In the genomic region with DNA sequence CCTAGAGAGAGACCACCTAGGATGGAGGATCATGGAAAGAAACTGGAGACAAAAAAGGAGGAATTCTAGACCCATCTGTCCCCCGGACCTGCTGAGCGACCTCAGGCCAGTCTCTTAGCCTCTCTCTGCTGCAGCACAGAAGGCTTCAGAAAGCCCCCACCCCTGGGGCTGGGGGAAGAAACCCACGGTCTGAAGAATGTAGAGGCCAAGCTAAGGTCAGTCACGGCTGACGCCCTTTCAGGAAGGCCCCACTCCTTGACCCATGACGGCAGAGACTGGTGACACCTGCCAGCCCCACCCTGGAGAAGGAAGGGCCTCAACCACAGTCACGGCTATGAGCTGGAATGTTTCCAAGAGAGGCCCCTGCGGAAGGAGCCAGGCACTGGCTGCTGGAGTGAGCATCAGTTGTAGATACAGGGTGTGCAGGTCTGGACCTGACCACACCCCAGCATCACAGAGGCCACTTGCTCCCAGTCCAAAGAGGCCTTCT, we compare ENCODE assay signal across 8 cellular contexts.
DNase-seq lines count a peak whose midpoint lies in the region; ATAC-seq and TF ChIP-seq lines count a peak whose summit lies in the region.

No MANE protein-coding gene starts in this region.

- H3K4me1 ChIP-seq in mucosa of descending colon (ENCODE audit: low read depth) (no peaks in the 10 kb centered on the region), sigmoid colon (no peaks in the 10 kb centered on the region)

- peaks cover 0 to 3% (median 0%) of the 10 kb centered on the region in 3 donors for H3K27me3 ChIP-seq in sigmoid colon

- WGBS in sigmoid colon, 2 donors: 20 to 35% methylated on average over 8 of the region's 8 CpGs

- CTCF ChIA-PET in WTC11 (lab: Charles Lee): interaction anchor here (1.1 kb wide), 1 partner anchor 236 kb away, joined by 3 read pairs; no protein-coding TSS in a partner anchor

- H3K36me3 ChIP-seq in mucosa of descending colon (ENCODE audit: low read depth): no peaks in the 10 kb centered on the region
- no peaks in the 10 kb centered on the region for H3K36me3 ChIP-seq in sigmoid colon

- no peak for TF ChIP-seq EP300 in sigmoid colon (IDR thresholded peaks at IDR 0.05)

- 0 out of 2 replicates have a peak, but pooled peaks cover 4% of the 10 kb centered on the region for H3K36me3 Mint-ChIP-seq in WTC11

- H3K27ac Mint-ChIP-seq in WTC11: no peak overlapping the region

- H3K9me3 ChIP-seq in mucosa of descending colon: no peaks in the 10 kb centered on the region
- no peaks in the 10 kb centered on the region for H3K9me3 ChIP-seq in sigmoid colon

- intact Hi-C loops in mucosa of descending colon (cut with DNase I, micrococcal nuclease) (no loop called here), sigmoid colon (cut with DNase I) (no loop called here)

- ATAC-seq in GM21526 (IDR thresholded peaks at IDR 0.05; ENCODE audit: low FRiP score, unreplicated experiment) (peak; percentile 51), HG03520 (IDR thresholded peaks at IDR 0.05; ENCODE audit: unreplicated experiment) (peak; percentile 60), mucosa of descending colon (peak; percentile 85), WTC11 (no peak)

- peaks cover 9% of the 10 kb centered on the region for H3K4me1 Mint-ChIP-seq in WTC11

- no peak overlapping the region for H3K4me3 Mint-ChIP-seq in WTC11

- TF ChIP-seq POLR2A in GM15510 (IDR thresholded peaks at IDR 0.05; ENCODE audit: borderline replicate concordance, extremely low read depth, insufficient read length): peak; percentile 32
- TF ChIP-seq POLR2A in sigmoid colon (IDR thresholded peaks at IDR 0.05): no peak

- no peak overlapping the region for H3K27ac ChIP-seq in sigmoid colon

- H3K27me3 Mint-ChIP-seq in WTC11 (ENCODE audit: low read depth): no peaks in the 10 kb centered on the region; the same call in 1 of the 2 replicates

- POLR2A ChIA-PET in WTC11 (lab: Charles Lee): no interaction called here

- no peaks in the 10 kb centered on the region for H3K9me3 Mint-ChIP-seq in WTC11

- H3K4me3 ChIP-seq in mucosa of descending colon (no peak overlapping the region), sigmoid colon (no peak overlapping the region)

- peak; percentile 29 to 69 (median 53) for DNase-seq in mucosa of descending colon
- DNase-seq in NCI-H2227 (lab: John Stamatoyannopoulos, UW; ENCODE audit: unreplicated experiment): no peak
- DNase-seq in WTC11 (ENCODE audit: low spot score): no peak
- DNase-seq in sigmoid colon: no peak
- no peak for DNase-seq in DMS 273 treated with DMSO at 0.1 percent for 48 hours (lab: John Stamatoyannopoulos, UW)

- TF ChIP-seq CTCF in mucosa of descending colon (IDR thresholded peaks at IDR 0.05) (no peak), WTC11 (IDR thresholded peaks at IDR 0.05) (no peak), sigmoid colon (IDR thresholded peaks at IDR 0.05) (no peak)

TF ChIP-seq in WTC11, 78 proteins besides CTCF, POLR2A, EP300 and RAD21 (continues in another document):
- TF ChIP-seq ZBTB21 (CRISPR knock-in tag; IDR thresholded peaks at IDR 0.05; ENCODE audit: borderline replicate concordance) (no peak), ESRRA (CRISPR knock-in tag; IDR thresholded peaks at IDR 0.05; ENCODE audit: borderline replicate concordance) (no peak), CREB1 (CRISPR knock-in tag; IDR thresholded peaks at IDR 0.05) (no peak), FOXJ3 (CRISPR knock-in tag; IDR thresholded peaks at IDR 0.05; ENCODE audit: borderline replicate concordance) (no peak), SOX15 (CRISPR knock-in tag; IDR thresholded peaks at IDR 0.05) (no peak), ZNF317 (CRISPR knock-in tag; IDR thresholded peaks at IDR 0.05; ENCODE audit: borderline replicate concordance, low read depth) (no peak)
- TF ChIP-seq, protein P1, sequence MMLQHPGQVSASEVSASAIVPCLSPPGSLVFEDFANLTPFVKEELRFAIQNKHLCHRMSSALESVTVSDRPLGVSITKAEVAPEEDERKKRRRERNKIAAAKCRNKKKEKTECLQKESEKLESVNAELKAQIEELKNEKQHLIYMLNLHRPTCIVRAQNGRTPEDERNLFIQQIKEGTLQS (CRISPR knock-in tag; conservative IDR thresholded peaks at IDR 0.05): no peak
- TF ChIP-seq, protein P2, sequence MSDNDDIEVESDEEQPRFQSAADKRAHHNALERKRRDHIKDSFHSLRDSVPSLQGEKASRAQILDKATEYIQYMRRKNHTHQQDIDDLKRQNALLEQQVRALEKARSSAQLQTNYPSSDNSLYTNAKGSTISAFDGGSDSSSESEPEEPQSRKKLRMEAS (CRISPR knock-in tag; IDR thresholded peaks at IDR 0.05): no peak
- TF ChIP-seq, protein P3, sequence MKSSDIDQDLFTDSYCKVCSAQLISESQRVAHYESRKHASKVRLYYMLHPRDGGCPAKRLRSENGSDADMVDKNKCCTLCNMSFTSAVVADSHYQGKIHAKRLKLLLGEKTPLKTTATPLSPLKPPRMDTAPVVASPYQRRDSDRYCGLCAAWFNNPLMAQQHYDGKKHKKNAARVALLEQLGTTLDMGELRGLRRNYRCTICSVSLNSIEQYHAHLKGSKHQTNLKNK (CRISPR knock-in tag; IDR thresholded peaks at IDR 0.05): no peak
- TF ChIP-seq, protein P4, sequence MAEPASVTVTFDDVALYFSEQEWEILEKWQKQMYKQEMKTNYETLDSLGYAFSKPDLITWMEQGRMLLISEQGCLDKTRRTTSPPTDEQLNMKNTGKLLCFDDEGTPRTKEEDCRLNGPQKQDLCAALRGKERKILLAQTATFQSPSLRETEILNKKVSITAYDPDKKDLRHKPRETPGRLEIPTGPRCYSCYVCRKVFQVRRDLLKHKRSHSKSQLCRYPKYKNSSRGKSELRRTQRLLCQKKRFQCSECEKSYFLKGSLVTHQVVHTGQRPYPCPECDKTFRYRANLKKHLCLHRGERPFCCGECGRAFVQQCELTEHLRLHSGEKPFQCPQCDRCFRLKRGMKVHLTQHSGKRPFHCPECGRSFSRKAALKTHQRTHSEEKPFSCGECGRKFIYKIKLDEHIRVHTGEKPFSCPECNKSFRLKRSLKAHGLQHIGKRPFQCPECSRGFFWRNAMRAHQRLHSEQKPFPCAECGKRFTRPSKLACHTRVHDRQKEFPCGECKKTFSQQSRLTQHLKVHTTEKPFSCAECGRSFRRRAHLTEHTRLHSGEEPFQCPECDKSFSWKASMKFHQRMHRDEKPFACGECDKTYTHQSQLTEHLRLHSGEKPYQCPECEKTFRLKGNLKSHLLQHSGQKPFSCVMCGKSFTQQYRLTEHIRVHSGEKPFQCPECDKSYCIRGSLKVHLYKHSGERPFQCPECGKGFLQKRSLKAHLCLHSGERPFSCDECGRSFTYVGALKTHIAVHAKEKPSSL (CRISPR knock-in tag; conservative IDR thresholded peaks at IDR 0.05): no peak
- TF ChIP-seq, protein P5, sequence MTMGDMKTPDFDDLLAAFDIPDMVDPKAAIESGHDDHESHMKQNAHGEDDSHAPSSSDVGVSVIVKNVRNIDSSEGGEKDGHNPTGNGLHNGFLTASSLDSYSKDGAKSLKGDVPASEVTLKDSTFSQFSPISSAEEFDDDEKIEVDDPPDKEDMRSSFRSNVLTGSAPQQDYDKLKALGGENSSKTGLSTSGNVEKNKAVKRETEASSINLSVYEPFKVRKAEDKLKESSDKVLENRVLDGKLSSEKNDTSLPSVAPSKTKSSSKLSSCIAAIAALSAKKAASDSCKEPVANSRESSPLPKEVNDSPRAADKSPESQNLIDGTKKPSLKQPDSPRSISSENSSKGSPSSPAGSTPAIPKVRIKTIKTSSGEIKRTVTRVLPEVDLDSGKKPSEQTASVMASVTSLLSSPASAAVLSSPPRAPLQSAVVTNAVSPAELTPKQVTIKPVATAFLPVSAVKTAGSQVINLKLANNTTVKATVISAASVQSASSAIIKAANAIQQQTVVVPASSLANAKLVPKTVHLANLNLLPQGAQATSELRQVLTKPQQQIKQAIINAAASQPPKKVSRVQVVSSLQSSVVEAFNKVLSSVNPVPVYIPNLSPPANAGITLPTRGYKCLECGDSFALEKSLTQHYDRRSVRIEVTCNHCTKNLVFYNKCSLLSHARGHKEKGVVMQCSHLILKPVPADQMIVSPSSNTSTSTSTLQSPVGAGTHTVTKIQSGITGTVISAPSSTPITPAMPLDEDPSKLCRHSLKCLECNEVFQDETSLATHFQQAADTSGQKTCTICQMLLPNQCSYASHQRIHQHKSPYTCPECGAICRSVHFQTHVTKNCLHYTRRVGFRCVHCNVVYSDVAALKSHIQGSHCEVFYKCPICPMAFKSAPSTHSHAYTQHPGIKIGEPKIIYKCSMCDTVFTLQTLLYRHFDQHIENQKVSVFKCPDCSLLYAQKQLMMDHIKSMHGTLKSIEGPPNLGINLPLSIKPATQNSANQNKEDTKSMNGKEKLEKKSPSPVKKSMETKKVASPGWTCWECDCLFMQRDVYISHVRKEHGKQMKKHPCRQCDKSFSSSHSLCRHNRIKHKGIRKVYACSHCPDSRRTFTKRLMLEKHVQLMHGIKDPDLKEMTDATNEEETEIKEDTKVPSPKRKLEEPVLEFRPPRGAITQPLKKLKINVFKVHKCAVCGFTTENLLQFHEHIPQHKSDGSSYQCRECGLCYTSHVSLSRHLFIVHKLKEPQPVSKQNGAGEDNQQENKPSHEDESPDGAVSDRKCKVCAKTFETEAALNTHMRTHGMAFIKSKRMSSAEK (CRISPR knock-in tag; IDR thresholded peaks at IDR 0.05; ENCODE audit: borderline replicate concordance): no peak
- TF ChIP-seq, protein P6, sequence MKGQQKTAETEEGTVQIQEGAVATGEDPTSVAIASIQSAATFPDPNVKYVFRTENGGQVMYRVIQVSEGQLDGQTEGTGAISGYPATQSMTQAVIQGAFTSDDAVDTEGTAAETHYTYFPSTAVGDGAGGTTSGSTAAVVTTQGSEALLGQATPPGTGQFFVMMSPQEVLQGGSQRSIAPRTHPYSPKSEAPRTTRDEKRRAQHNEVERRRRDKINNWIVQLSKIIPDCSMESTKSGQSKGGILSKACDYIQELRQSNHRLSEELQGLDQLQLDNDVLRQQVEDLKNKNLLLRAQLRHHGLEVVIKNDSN (CRISPR knock-in tag; IDR thresholded peaks at IDR 0.05): no peak

Comparison
In these comparisons a context has a peak if more than half of its experiments do, and no peak if none do; other contexts are left out.
1. DNase-seq: peak in mucosa of descending colon (3 of 3); none in NCI-H2227 (single experiment), WTC11 (single experiment), sigmoid colon (single experiment) and DMS 273 treated with DMSO at 0.1 percent for 48 hours (single experiment).